In genomic region chr7:120505770-120506169, GRCh38 we compare ENCODE assay signal across 32 cellular contexts.
"Had no signal": no experiment of that assay in that cellular context is flagged by ENCODE, and none has a peak within 500 bp of the region (broad histone marks: within the 10 kb centered on the region; RNA-seq: fewer than 3 reads in every experiment).

No MANE protein-coding gene starts in this region.

- FAIRE-seq: keratinocyte had no signal

- H3K36me3 ChIP-seq: left lung, lower lobe of right lung, neural progenitor cell, neutrophil, ovary, prostate gland, stomach, thyroid gland, transverse colon, upper lobe of left lung, vagina had no signal

- DNase-seq: left colon; left lung; lower lobe of right lung; mammary epithelial cell; mesenchymal stem cell; naive B cell; natural killer cell; nephron progenitor cell; occipital lobe; ovary; posterior cingulate gyrus; retina; right cardiac atrium; stimulated activated CD4-positive, alpha-beta T cell treated with anti-CD3 and anti-CD28 coated beads, Interleukin-12 subunit alpha, Interleukin-12 subunit beta, amount 100 ng/mL, for 4 hours; stimulated activated CD4-positive, alpha-beta T cell treated with anti-CD3 and anti-CD28 coated beads, Interleukin-15, amount 100 ng/mL, for 24 hours; stimulated activated CD4-positive, alpha-beta T cell treated with anti-CD3 and anti-CD28 coated beads, Interleukin-2, amount 100 ng/mL, for 24 hours; stimulated activated CD4-positive, alpha-beta T cell treated with anti-CD3 and anti-CD28 coated beads, Interleukin-4, amount 100 ng/mL, for 1 hour; stimulated activated naive B cell treated with anti-CD40 and anti-IgM and Interleukin-4, amounts not matched to agents 10 μg/mL and 1 μg/mL and 100 μg/mL, for 72 hours; stimulated activated naive CD8-positive, alpha-beta T cell treated with anti-CD3 and anti-CD28 coated beads, Interleukin-15, Interleukin-2, amounts not matched to agents 100 U/mL and 50 U/mL, for 24 hours; stomach; testis; thyroid gland; transverse colon; upper lobe of left lung had no signal

- H3K4me1 ChIP-seq: left lung, lower lobe of right lung, prostate gland, stomach, testis, thyroid gland, transverse colon, upper lobe of left lung, vagina had no signal

- H3K4me3 Mint-ChIP-seq: naive B cell; natural killer cell; nephron progenitor cell; neural progenitor cell; stimulated activated naive B cell treated with anti-CD40 and anti-IgM and Interleukin-4, amounts not matched to agents 10 μg/mL and 1 μg/mL and 100 μg/mL, for 72 hours had no signal

- H3K4me2 ChIP-seq: hepatocyte, neural progenitor cell had no signal

- H3K27me3 Mint-ChIP-seq: stimulated activated naive B cell treated with anti-CD40 and anti-IgM and Interleukin-4, amounts not matched to agents 10 μg/mL and 1 μg/mL and 100 μg/mL, for 72 hours had no signal

- H3K27ac ChIP-seq: hepatocyte, left lung, lower lobe of right lung, neural progenitor cell, neutrophil, ovary, prostate gland, skin epidermis, stomach, testis, thyroid gland, transverse colon, upper lobe of left lung, vagina had no signal

- H3K79me2 ChIP-seq: hepatocyte had no signal

- H3K36me3 Mint-ChIP-seq: naive B cell; natural killer cell; neural progenitor cell; stimulated activated naive B cell treated with anti-CD40 and anti-IgM and Interleukin-4, amounts not matched to agents 10 μg/mL and 1 μg/mL and 100 μg/mL, for 72 hours had no signal

- H3K27me3 ChIP-seq: hepatocyte, left lung, neural progenitor cell, neutrophil, ovary, stomach, testis, thyroid gland, transverse colon, upper lobe of left lung, vagina had no signal

- H2AFZ ChIP-seq: hepatocyte, neural progenitor cell had no signal

- H3K4me3 ChIP-seq: hepatocyte, left lung, lower lobe of right lung, neural progenitor cell, ovary, prostate gland, skin epidermis, stomach, testis, thyroid gland, transverse colon, upper lobe of left lung, vagina had no signal

- H3K4me1 Mint-ChIP-seq: naive B cell; natural killer cell; nephron progenitor cell; stimulated activated naive B cell treated with anti-CD40 and anti-IgM and Interleukin-4, amounts not matched to agents 10 μg/mL and 1 μg/mL and 100 μg/mL, for 72 hours had no signal

- H3K9ac ChIP-seq: neural progenitor cell had no signal

- H3K9me3 ChIP-seq: left lung, lower lobe of right lung, neutrophil, ovary, prostate gland, stomach, testis, thyroid gland, transverse colon, upper lobe of left lung, vagina had no signal

- ATAC-seq: left colon; left lung; lower lobe of right lung; natural killer cell; right cardiac atrium; sciatic nerve; stimulated activated naive B cell treated with anti-CD40 and anti-IgM and Interleukin-4, amounts not matched to agents 10 μg/mL and 1 μg/mL and 100 μg/mL, for 72 hours; stimulated activated naive CD8-positive, alpha-beta T cell treated with anti-CD3 and anti-CD28 coated beads, Interleukin-15, Interleukin-2, amounts not matched to agents 100 U/mL and 50 U/mL, for 24 hours had no signal

- H3K27ac Mint-ChIP-seq: naive B cell; natural killer cell; nephron progenitor cell; neural progenitor cell; stimulated activated naive B cell treated with anti-CD40 and anti-IgM and Interleukin-4, amounts not matched to agents 10 μg/mL and 1 μg/mL and 100 μg/mL, for 72 hours had no signal

- H3K9me3 Mint-ChIP-seq: nephron progenitor cell; stimulated activated naive B cell treated with anti-CD40 and anti-IgM and Interleukin-4, amounts not matched to agents 10 μg/mL and 1 μg/mL and 100 μg/mL, for 72 hours had no signal
